18 cellular contexts compared by ENCODE assay signal in the genomic region with DNA sequence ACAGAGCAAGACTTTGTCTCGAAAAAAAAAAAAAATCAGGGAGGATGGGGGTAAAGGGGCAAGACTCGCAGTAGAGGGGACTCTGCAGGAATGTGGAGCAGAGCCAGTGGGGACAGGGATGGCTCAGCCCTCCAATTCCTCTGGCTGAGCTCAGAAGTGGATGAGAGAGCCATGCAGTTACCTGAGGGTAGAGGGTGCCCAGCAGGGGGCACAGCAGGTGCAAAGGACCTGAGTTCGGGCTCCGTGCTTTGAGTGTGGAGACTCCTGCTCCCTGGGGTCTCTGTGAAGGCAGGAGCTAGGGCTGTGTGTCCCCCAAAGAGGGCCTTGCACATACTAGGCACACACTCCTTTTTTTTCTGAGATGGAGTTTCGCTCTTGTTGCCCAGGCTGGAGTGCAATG. TPM values are rescaled to one million over a fixed set of nuclear protein-coding genes. Genes with fewer than 3 reads are reported as not detected.
DNase-seq lines count a peak whose midpoint lies in the region; TF ChIP-seq lines count a peak whose summit lies in the region.
"Had no signal": no experiment of that assay in that cellular context is flagged by ENCODE, and none has a peak within 500 bp of the region (broad histone marks: within the 10 kb centered on the region; RNA-seq: fewer than 3 reads in every experiment).

No MANE protein-coding gene starts in this region.

- DNase-seq in DMS53 (lab: John Stamatoyannopoulos, UW) (peak; percentile 17), DMS53 treated with DMSO at 0.1 percent for 48 hours (lab: John Stamatoyannopoulos, UW; ENCODE audit: unreplicated experiment) (no peak), HFFc6 (no peak), chondrocyte (ENCODE audit: low spot score) (no peak), progenitor cell of endocrine pancreas (ENCODE audit: low spot score, unreplicated experiment) (no peak), NCI-H2029 (lab: John Stamatoyannopoulos, UW) (no peak), SKM-1 treated with dmso at 0.1 percent for 144 hours (lab: John Stamatoyannopoulos, UW; ENCODE audit: unreplicated experiment) (no peak), NCI-H2029 treated with DMSO at 0.1 percent for 48 hours (lab: John Stamatoyannopoulos, UW) (no peak)
- DNase-seq: 8988T; activated B cell treated with CpG ODN at 0.5 μM for 24 hours; DMS79 treated with DMSO at 0.1 percent for 48 hours; midbrain; NCI-H1436 treated with DMSO at 0.1 percent for 48 hours; NCI-H345; stimulated activated CD4-positive, alpha-beta T cell treated with anti-CD3 and anti-CD28 coated beads, Interleukin-2, amount 100 ng/mL, for 48 hours; T-cell had no signal

- no peaks in the 10 kb centered on the region for H3K36me3 Mint-ChIP-seq in HFFc6 (ENCODE audit: low read depth)
- peaks cover 3% of the 10 kb centered on the region for H3K36me3 Mint-ChIP-seq in chondrocyte (ENCODE audit: low read depth)
- H3K36me3 Mint-ChIP-seq in progenitor cell of endocrine pancreas (ENCODE audit: insufficient read depth) = peaks cover 1% of the 10 kb centered on the region
- H3K36me3 Mint-ChIP-seq: CD14-positive monocyte, T-cell had no signal

- H3K4me3 Mint-ChIP-seq in HFFc6 (no peak overlapping the region), chondrocyte (ENCODE audit: unreplicated experiment) (no peak overlapping the region), progenitor cell of endocrine pancreas (ENCODE audit: low read depth) (no peak overlapping the region)
- H3K4me3 Mint-ChIP-seq: activated B cell treated with CpG ODN at 0.5 μM for 24 hours, T-cell had no signal

- H3K4me1 Mint-ChIP-seq in HFFc6 (ENCODE audit: low read depth) (no peaks in the 10 kb centered on the region), chondrocyte (ENCODE audit: low read depth) (no peaks in the 10 kb centered on the region), progenitor cell of endocrine pancreas (ENCODE audit: low read depth) (no peaks in the 10 kb centered on the region)
- H3K4me1 Mint-ChIP-seq: activated B cell treated with CpG ODN at 0.5 μM for 24 hours, CD14-positive monocyte, T-cell had no signal

- TF ChIP-seq CTCF in HFFc6 (IDR thresholded peaks at IDR 0.05) = peak; percentile 43
- TF ChIP-seq CTCF in chondrocyte (IDR thresholded peaks at IDR 0.05) = peak; percentile 34
- peak; percentile 28 for TF ChIP-seq CTCF in progenitor cell of endocrine pancreas (IDR thresholded peaks at IDR 0.05; ENCODE audit: unreplicated experiment)

- H3K27ac Mint-ChIP-seq in HFFc6 (no peak overlapping the region), chondrocyte (ENCODE audit: unreplicated experiment) (no peak overlapping the region), progenitor cell of endocrine pancreas (peak overlapping the region; percentile 24)
- H3K27ac Mint-ChIP-seq: activated B cell treated with CpG ODN at 0.5 μM for 24 hours, T-cell had no signal

- H3K9me3 Mint-ChIP-seq in HFFc6 (no peaks in the 10 kb centered on the region), chondrocyte (ENCODE audit: low read depth) (no peaks in the 10 kb centered on the region), progenitor cell of endocrine pancreas (ENCODE audit: low read depth) (no peaks in the 10 kb centered on the region)
- H3K9me3 Mint-ChIP-seq: activated B cell treated with CpG ODN at 0.5 μM for 24 hours, T-cell had no signal

- H3K27me3 Mint-ChIP-seq in HFFc6 (ENCODE audit: insufficient read depth) (no peaks in the 10 kb centered on the region), chondrocyte (ENCODE audit: low read depth) (no peaks in the 10 kb centered on the region), progenitor cell of endocrine pancreas (no peaks in the 10 kb centered on the region)
- H3K27me3 Mint-ChIP-seq: activated B cell treated with CpG ODN at 0.5 μM for 24 hours, T-cell had no signal

RNA-seq across cellular contexts. Expression of a gene that starts 7.7 kb away (rescaled TPM):
- total RNA-seq in HFFc6 (2021; fragmentation: NEBNext Ultra II Directional; extraction: Animal tissue kit (Norgen Biotek cat#: 25700)) = 10 to 100 TPM; 20.7 to 32.2 (median 22.9) TPM
- total RNA-seq in chondrocyte (40.7 to 46.0 TPM (median 44.4 TPM) in 3 replicates), progenitor cell of endocrine pancreas (88.0 and 89.1 TPM in 2 replicates)

RNA-seq across cellular contexts. Expression of a gene that starts 15.2 kb away (rescaled TPM):
- not detected for total RNA-seq in HFFc6 (2021; fragmentation: NEBNext Ultra II Directional; extraction: Animal tissue kit (Norgen Biotek cat#: 25700))
- total RNA-seq in chondrocyte = not detected in 3 replicates
- total RNA-seq in progenitor cell of endocrine pancreas = not detected in 2 replicates
- total RNA-seq: activated B cell treated with CpG ODN at 0.5 μM for 24 hours, suprapubic skin, T-cell had no signal

RNA-seq across cellular contexts. Expression of a gene that starts 41.3 kb away (rescaled TPM):
- total RNA-seq in HFFc6 (2021; fragmentation: NEBNext Ultra II Directional; extraction: Animal tissue kit (Norgen Biotek cat#: 25700)) = not detected
- not detected in 3 replicates for total RNA-seq in chondrocyte
- not detected in 2 replicates for total RNA-seq in progenitor cell of endocrine pancreas
- total RNA-seq: activated B cell treated with CpG ODN at 0.5 μM for 24 hours, suprapubic skin, T-cell had no signal

RNA-seq across cellular contexts. Expression of a gene that starts 57.3 kb away (rescaled TPM):
- 100 to 1,000 TPM; 132 to 167 (median 156) TPM for total RNA-seq in HFFc6 (2021; fragmentation: NEBNext Ultra II Directional; extraction: Animal tissue kit (Norgen Biotek cat#: 25700))
- 238 to 345 TPM (median 243 TPM) in 3 replicates for total RNA-seq in chondrocyte
- total RNA-seq in progenitor cell of endocrine pancreas = 27.6 and 29.1 TPM in 2 replicates
